32 cellular contexts compared by ENCODE assay signal in genomic region chr10:114307731-114308130, GRCh38.
DNase-seq lines count a peak whose midpoint lies in the region; ATAC-seq, FAIRE-seq and TF ChIP-seq lines count a peak whose summit lies in the region.
"Had no signal": no experiment of that assay in that cellular context is flagged by ENCODE, and none has a peak within 500 bp of the region (broad histone marks: within the 10 kb centered on the region; RNA-seq: fewer than 3 reads in every experiment).

No MANE protein-coding gene starts in this region.

- H3K27ac ChIP-seq in A549 (peak overlapping the region; percentile 77 to 84), BLaER1 (no peak overlapping the region), angular gyrus (ENCODE audit: low read depth, low read length) (peak overlapping the region; percentile 6)
- H3K27ac ChIP-seq in naive thymus-derived CD4-positive, alpha-beta T cell (ENCODE audit: low read depth, low read length) = no peak overlapping the region
- H3K27ac ChIP-seq: breast epithelium, hepatocyte, upper lobe of left lung had no signal

- no peaks in the 10 kb centered on the region for H3K36me3 ChIP-seq in BLaER1
- H3K36me3 ChIP-seq in naive thymus-derived CD4-positive, alpha-beta T cell (ENCODE audit: control insufficient read depth in 2 of 3, insufficient read depth in 3 of 3, low read length in 3 of 3) = no peaks in the 10 kb centered on the region
- H3K36me3 ChIP-seq: breast epithelium, upper lobe of left lung had no signal

- H3K9me3 ChIP-seq in A549 = no peaks in the 10 kb centered on the region
- H3K9me3 ChIP-seq in BLaER1 = no peaks in the 10 kb centered on the region
- H3K9me3 ChIP-seq in naive thymus-derived CD4-positive, alpha-beta T cell (ENCODE audit: control insufficient read depth in 2 of 3, low read length in 3 of 3) = no peaks in the 10 kb centered on the region
- H3K9me3 ChIP-seq: breast epithelium, upper lobe of left lung had no signal

- no peak for TF ChIP-seq CTCF in A549 (IDR thresholded peaks at IDR 0.05)

- CTCF ChIA-PET in A549 (lab: Yijun Ruan, JAX) = interaction anchor here (0.6 to 3.5 kb wide), 11 partner anchors 10 to 479 kb away, joined by 3 to 19 read pairs (median 5); partner anchors contain the start of gene AFAP1L2
- CTCF ChIA-PET in naive thymus-derived CD4-positive, alpha-beta T cell (lab: Charles Lee) = interaction anchor here (0.6 kb wide), 1 partner anchor 208 kb away, joined by 6 read pairs; no protein-coding TSS in a partner anchor

- POLR2A ChIA-PET in A549 (lab: Yijun Ruan, JAX) = interaction anchor here (0.6 kb wide), 1 partner anchor 83 kb away, joined by 7 read pairs; no protein-coding TSS in a partner anchor
- POLR2A ChIA-PET in naive thymus-derived CD4-positive, alpha-beta T cell (lab: Charles Lee) = no interaction called here

- DNase-seq in A549 (ENCODE audit: low read depth in 1 of 2, low spot score in 1 of 2) = no peak
- DNase-seq in occipital lobe (lab: John Stamatoyannopoulos, UW) = peak; percentile 33
- DNase-seq in NCI-H187 (lab: John Stamatoyannopoulos, UW) = no peak
- no peak for DNase-seq in naive thymus-derived CD4-positive, alpha-beta T cell
- DNase-seq: activated gamma-delta T cell treated with Interleukin-2 at 50 U/mL for 16 hours; activated T-cell treated with anti-CD3 and anti-CD28 coated beads, Interleukin-2, amount 50 U/mL, for 1 hour; H9; left cardiac atrium; mammary epithelial cell; MV-4-11; NCI-H1436; NCI-H2081 treated with DMSO at 0.1 percent for 48 hours; NCI-H2227 treated with DMSO at 0.1 percent for 48 hours; NCI-H526 treated with DMSO at 0.1 percent for 48 hours; NK-92 treated with Interleukin-12 subunit alpha and Interleukin-12 subunit beta, amount 100 ng/mL, for 24 hours; PC-9; Right ventricle myocardium superior; T-helper 17 cell; upper lobe of left lung had no signal

- peaks cover 0 to 1% (median 0%) of the 10 kb centered on the region in 11 donors for H3K9me3 Mint-ChIP-seq in naive thymus-derived CD4-positive, alpha-beta T cell
- H3K9me3 Mint-ChIP-seq: H9; neural crest cell; stimulated activated effector memory CD8-positive, alpha-beta T cell treated with anti-CD3 and anti-CD28 coated beads, Interleukin-12 subunit alpha, Interleukin-12 subunit beta, amount 100 ng/mL, for 72 hours had no signal

- H3K4me2 ChIP-seq in A549 = peak overlapping the region; percentile 84; the same call in 2 of the 3 replicates
- H3K4me2 ChIP-seq in BLaER1 = peak overlapping the region; percentile 49
- H3K4me2 ChIP-seq: hepatocyte had no signal

- H3K36me3 Mint-ChIP-seq in naive thymus-derived CD4-positive, alpha-beta T cell = no peaks in the 10 kb centered on the region
- H3K36me3 Mint-ChIP-seq: CD14-positive monocyte; stimulated activated effector memory CD8-positive, alpha-beta T cell treated with anti-CD3 and anti-CD28 coated beads, Interleukin-12 subunit alpha, Interleukin-12 subunit beta, amount 100 ng/mL, for 72 hours had no signal

- TF ChIP-seq POLR2A in A549 (IDR thresholded peaks at IDR 0.05; ENCODE audit: low read length) = no peak

- WGBS in A549 (ENCODE audit: missing lambda C conversion rate) = 94% methylated on average over 10 of the region's 10 CpGs

- H4K20me1 ChIP-seq in BLaER1 = no peaks in the 10 kb centered on the region

- H3K4me3 ChIP-seq in A549 = no peak overlapping the region
- no peak overlapping the region for H3K4me3 ChIP-seq in BLaER1
- no peak overlapping the region for H3K4me3 ChIP-seq in naive thymus-derived CD4-positive, alpha-beta T cell (ENCODE audit: low read length)
- H3K4me3 ChIP-seq: breast epithelium, hepatocyte, PC-9, upper lobe of left lung had no signal

- H3K27me3 Mint-ChIP-seq in naive thymus-derived CD4-positive, alpha-beta T cell = no peaks in the 10 kb centered on the region
- H3K27me3 Mint-ChIP-seq: T-helper 17 cell had no signal

- no peak overlapping the region for H3K4me3 Mint-ChIP-seq in naive thymus-derived CD4-positive, alpha-beta T cell
- H3K4me3 Mint-ChIP-seq: CD14-positive monocyte; stimulated activated effector memory CD8-positive, alpha-beta T cell treated with anti-CD3 and anti-CD28 coated beads, Interleukin-12 subunit alpha, Interleukin-12 subunit beta, amount 100 ng/mL, for 72 hours had no signal

- H3K4me1 Mint-ChIP-seq in naive thymus-derived CD4-positive, alpha-beta T cell = peaks cover 9 to 13% (median 12%) of the 10 kb centered on the region in 7 donors

- H3K4me1 ChIP-seq in A549 (peaks cover 28% of the 10 kb centered on the region), BLaER1 (peaks cover 32% of the 10 kb centered on the region)
- peaks cover 4 to 5% of the 10 kb centered on the region in 2 donors for H3K4me1 ChIP-seq in naive thymus-derived CD4-positive, alpha-beta T cell (ENCODE audit: control insufficient read depth in 2 of 2, insufficient read depth in 2 of 2, low read length in 2 of 2)
- H3K4me1 ChIP-seq: breast epithelium had no signal

- no peak overlapping the region for H3K9ac ChIP-seq in BLaER1

- ATAC-seq in A549 (no peak), GM21737 (IDR thresholded peaks at IDR 0.05; ENCODE audit: unreplicated experiment) (no peak)
- no peak for ATAC-seq in naive thymus-derived CD4-positive, alpha-beta T cell
- ATAC-seq: left cardiac atrium; sciatic nerve; SK-N-SH treated with all-trans-retinoic acid at 6 μM for 48 hours; stimulated activated effector memory CD8-positive, alpha-beta T cell treated with anti-CD3 and anti-CD28 coated beads, Interleukin-12 subunit alpha, Interleukin-12 subunit beta, amount 100 ng/mL, for 72 hours; T-helper 17 cell had no signal

- no peak for FAIRE-seq in A549 (lab: Jason Lieb, UNC)
- FAIRE-seq: endothelial cell of umbilical vein, GM12892 had no signal

- intact Hi-C loops in naive thymus-derived CD4-positive, alpha-beta T cell (cut with micrococcal nuclease) = no loop called here

- TF ChIP-seq EP300 in A549 (IDR thresholded peaks at IDR 0.05) = no peak

- TF ChIP-seq RAD21 in A549 (conservative IDR thresholded peaks at IDR 0.05 in 1 of 2, IDR thresholded peaks at IDR 0.05 in 1 of 2) = no peak

- no peaks in the 10 kb centered on the region for H3K27me3 ChIP-seq in BLaER1
- H3K27me3 ChIP-seq in naive thymus-derived CD4-positive, alpha-beta T cell (ENCODE audit: control insufficient read depth in 2 of 2, insufficient read depth in 2 of 2, low read length in 2 of 2) = no peaks in the 10 kb centered on the region
- H3K27me3 ChIP-seq: breast epithelium, hepatocyte, upper lobe of left lung had no signal

- H3K27ac Mint-ChIP-seq in naive thymus-derived CD4-positive, alpha-beta T cell = no peak overlapping the region
- H3K27ac Mint-ChIP-seq: H9; progenitor cell of endocrine pancreas; stimulated activated effector memory CD8-positive, alpha-beta T cell treated with anti-CD3 and anti-CD28 coated beads, Interleukin-12 subunit alpha, Interleukin-12 subunit beta, amount 100 ng/mL, for 72 hours; T-helper 17 cell had no signal

TF ChIP-seq in A549, 52 proteins besides CTCF, POLR2A, EP300 and RAD21:
- no peak for TF ChIP-seq HOXB13 (CRISPR knock-in tag; IDR thresholded peaks at IDR 0.05; ENCODE audit: low read depth)
- no peak for TF ChIP-seq MAX (IDR thresholded peaks at IDR 0.05)
- no peak for TF ChIP-seq CEBPB (IDR thresholded peaks at IDR 0.05)
- no peak for TF ChIP-seq MAZ (IDR thresholded peaks at IDR 0.05; ENCODE audit: borderline replicate concordance, low read depth, low read length)
- no peak for TF ChIP-seq FOSL2 (IDR thresholded peaks at IDR 0.05)
- no peak for TF ChIP-seq FOSL2 (CRISPR knock-in tag; IDR thresholded peaks at IDR 0.05)
- TF ChIP-seq RNF2 (IDR thresholded peaks at IDR 0.05; ENCODE audit: borderline replicate concordance, low read depth) = no peak
- TF ChIP-seq ESRRA (IDR thresholded peaks at IDR 0.05; ENCODE audit: borderline replicate concordance, low read length) = no peak
- no peak for TF ChIP-seq BCL3 (IDR thresholded peaks at IDR 0.05)
- no peak for TF ChIP-seq GATA3 (IDR thresholded peaks at IDR 0.05; ENCODE audit: borderline replicate concordance)
- TF ChIP-seq NFE2L2 (conservative IDR thresholded peaks at IDR 0.05; ENCODE audit: low read length) = no peak
- TF ChIP-seq EHMT2 (IDR thresholded peaks at IDR 0.05; ENCODE audit: low read depth) = no peak
- TF ChIP-seq TFCP2L1 (CRISPR knock-in tag; IDR thresholded peaks at IDR 0.05) = no peak

Comparison
In these comparisons a context has a peak if more than half of its experiments do, and no peak if none do; other contexts are left out.
1. H3K27ac ChIP-seq: peak in A549 (2 of 2) and angular gyrus (single experiment); none in BLaER1 (single experiment) and naive thymus-derived CD4-positive, alpha-beta T cell (single experiment).